Comparison of ENCODE assay signal across 23 cellular contexts in the genomic region with DNA sequence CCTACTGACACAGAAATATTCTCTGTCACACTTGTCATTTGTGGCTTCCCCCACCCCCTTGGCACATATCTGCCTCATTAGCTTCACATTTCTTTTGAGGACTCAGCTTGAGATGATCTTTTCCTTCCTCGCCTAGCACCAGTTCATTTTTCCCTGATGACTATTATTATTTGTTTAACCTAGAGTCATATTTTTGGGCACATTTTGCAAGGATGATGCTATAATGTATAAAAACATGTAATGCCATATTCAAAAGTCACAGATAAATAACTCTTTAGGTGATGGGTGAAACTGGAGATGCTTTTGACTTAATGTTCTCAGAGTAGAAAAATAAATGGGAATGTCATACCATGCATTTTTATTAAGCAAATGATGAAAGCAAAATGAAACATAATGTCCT.
A peak's percentile ranks its signal among the peaks of the same experiment; 100 is the strongest.
DNase-seq lines count a peak whose midpoint lies in the region; ATAC-seq and TF ChIP-seq lines count a peak whose summit lies in the region.
"Had no signal": no experiment of that assay in that cellular context is flagged by ENCODE, and none has a peak within 500 bp of the region (broad histone marks: within the 10 kb centered on the region; RNA-seq: fewer than 3 reads in every experiment).

No MANE protein-coding gene starts in this region.

- H3K36me3 Mint-ChIP-seq in natural killer cell treated with Interleukin-12 subunit alpha and Interleukin-12 subunit beta and Interleukin-15 and Interleukin-18, amount 100 ng/mL, for 72 hours, result peaks cover 9% of the 10 kb centered on the region

- no peak overlapping the region for H2AFZ ChIP-seq in ACC112 (ENCODE audit: low read length, unreplicated experiment)
- H2AFZ ChIP-seq in GM23248, result no peak overlapping the region

- WGBS in GM23248 (ENCODE audit: low coverage in 1 of 2, low lambda C conversion rate in 2 of 2, missing lambda C conversion rate in 2 of 2), 2 experiments, result 25 to 31% methylated on average over 1 of the region's 1 CpG
- 72 to 83% methylated on average over 1 of the region's 1 CpG for WGBS in lower leg skin, 2 donors

- no peak for ATAC-seq in GM18519 (IDR thresholded peaks at IDR 0.05; ENCODE audit: low FRiP score, unreplicated experiment)
- no peak for ATAC-seq in natural killer cell treated with Interleukin-12 subunit alpha and Interleukin-12 subunit beta and Interleukin-15 and Interleukin-18, amount 100 ng/mL, for 72 hours
- ATAC-seq: gastroesophageal sphincter had no signal

- H3K4me3 ChIP-seq in ACC112 (ENCODE audit: low read depth, low read length) (0 out of 2 replicates have a peak overlapping the region, but pooled peaks have one; percentile 12), GM23248 (no peak overlapping the region), cardiac fibroblast (replicated peaks in 1 of 2; ENCODE audit: low read depth in 2 of 2, low read length in 2 of 2) (no peak overlapping the region), lower leg skin (ENCODE audit: low read depth, poor library complexity, severe bottlenecking) (no peak overlapping the region)
- H3K4me3 ChIP-seq: gastroesophageal sphincter, thyroid gland had no signal

- H3K79me2 ChIP-seq in ACC112 (ENCODE audit: control insufficient read depth, insufficient read depth, low read length, unreplicated experiment) (no peaks in the 10 kb centered on the region), GM23248 (ENCODE audit: insufficient read depth) (no peaks in the 10 kb centered on the region)

- H3K4me3 Mint-ChIP-seq in natural killer cell treated with Interleukin-12 subunit alpha and Interleukin-12 subunit beta and Interleukin-15 and Interleukin-18, amount 100 ng/mL, for 72 hours, result no peak overlapping the region
- H3K4me3 Mint-ChIP-seq: activated naive CD8-positive, alpha-beta T cell; dendritic cell treated with granulocyte-macrophage colony-stimulating factor and Interleukin-4, amounts not matched to agents 40 ng/mL and 50 ng/mL, for 4 days; stimulated activated naive CD8-positive, alpha-beta T cell treated with anti-CD3 and anti-CD28 coated beads, Interleukin-15, Interleukin-2, amounts not matched to agents 100 ng/mL and 50 ng/mL, for 24 hours had no signal

- TF ChIP-seq CTCF in cardiac fibroblast (IDR thresholded peaks at IDR 0.05; ENCODE audit: low read depth, low read length) (no peak), lower leg skin (IDR thresholded peaks at IDR 0.05) (no peak)

- in situ Hi-C loops in GM23248 (cut with MboI), result no loop called here

- no peaks in the 10 kb centered on the region for H3K4me1 Mint-ChIP-seq in natural killer cell treated with Interleukin-12 subunit alpha and Interleukin-12 subunit beta and Interleukin-15 and Interleukin-18, amount 100 ng/mL, for 72 hours (ENCODE audit: low read depth in 2 of 2)

- H3K27me3 ChIP-seq in ACC112 (ENCODE audit: insufficient read depth, low read length) (no peaks in the 10 kb centered on the region), GM23248 (replicated peaks; ENCODE audit: insufficient read depth) (no peaks in the 10 kb centered on the region)
- H3K27me3 ChIP-seq: gastroesophageal sphincter, thyroid gland had no signal

- no peaks in the 10 kb centered on the region for H4K20me1 ChIP-seq in GM23248 (ENCODE audit: insufficient read depth)

- no peaks in the 10 kb centered on the region for H3K27me3 Mint-ChIP-seq in natural killer cell treated with Interleukin-12 subunit alpha and Interleukin-12 subunit beta and Interleukin-15 and Interleukin-18, amount 100 ng/mL, for 72 hours
- H3K27me3 Mint-ChIP-seq: activated naive CD8-positive, alpha-beta T cell; dendritic cell treated with granulocyte-macrophage colony-stimulating factor and Interleukin-4, amounts not matched to agents 40 ng/mL and 50 ng/mL, for 4 days; stimulated activated naive CD8-positive, alpha-beta T cell treated with anti-CD3 and anti-CD28 coated beads, Interleukin-15, Interleukin-2, amounts not matched to agents 100 ng/mL and 50 ng/mL, for 24 hours had no signal

- intact Hi-C loops in lower leg skin (cut with DNase I; ENCODE audit: low total_unique reads), result no loop called here

- H3K9ac ChIP-seq in GM23248, result no peak overlapping the region

- H3K27ac Mint-ChIP-seq in natural killer cell treated with Interleukin-12 subunit alpha and Interleukin-12 subunit beta and Interleukin-15 and Interleukin-18, amount 100 ng/mL, for 72 hours, result no peak overlapping the region
- H3K27ac Mint-ChIP-seq: activated naive CD8-positive, alpha-beta T cell; activated T-helper 2 cell treated with anti-CD3 and anti-CD28 coated beads, Interferon-gamma antibody, Interleukin-2, Interleukin-4, amounts not matched to agents 10 μg/mL and 5 μg/mL and 100 μg/mL, durations not matched to agents 14 hours and 24 hours and 36 hours; dendritic cell treated with granulocyte-macrophage colony-stimulating factor and Interleukin-4, amounts not matched to agents 40 ng/mL and 50 ng/mL, for 4 days; stimulated activated naive CD8-positive, alpha-beta T cell treated with anti-CD3 and anti-CD28 coated beads, Interleukin-15, Interleukin-2, amounts not matched to agents 100 ng/mL and 50 ng/mL, for 24 hours had no signal

- peak overlapping the region; percentile 100 for H3K27ac ChIP-seq in ACC112 (ENCODE audit: low read depth, low read length)
- H3K27ac ChIP-seq in GM23248, result peak overlapping the region; percentile 7; the same call in 1 of the 2 replicates
- H3K27ac ChIP-seq: 22Rv1, gastroesophageal sphincter, thyroid gland had no signal

- H3F3A ChIP-seq in GM23248 (ENCODE audit: insufficient read depth), result peaks cover 6% of the 10 kb centered on the region; the same call in 1 of the 2 replicates

- H3K4me2 ChIP-seq in GM23248 (ENCODE audit: unreplicated experiment), result peak overlapping the region; percentile 10

- no peaks in the 10 kb centered on the region for H3K9me2 ChIP-seq in GM23248 (ENCODE audit: insufficient read depth)

- TF ChIP-seq POLR2A in lower leg skin (IDR thresholded peaks at IDR 0.05), result no peak

- peaks cover 5% of the 10 kb centered on the region; the same call in 1 of the 2 replicates for H3K36me3 ChIP-seq in ACC112 (ENCODE audit: insufficient read depth, low read length)
- no peaks in the 10 kb centered on the region for H3K36me3 ChIP-seq in GM23248 (ENCODE audit: low read depth)
- H3K36me3 ChIP-seq: thyroid gland had no signal

- H3K9me3 Mint-ChIP-seq in natural killer cell treated with Interleukin-12 subunit alpha and Interleukin-12 subunit beta and Interleukin-15 and Interleukin-18, amount 100 ng/mL, for 72 hours, result peaks cover 3% of the 10 kb centered on the region
- H3K9me3 Mint-ChIP-seq: activated T-helper 2 cell treated with anti-CD3 and anti-CD28 coated beads, Interferon-gamma antibody, Interleukin-2, Interleukin-4, amounts not matched to agents 10 μg/mL and 5 μg/mL and 100 μg/mL, durations not matched to agents 14 hours and 24 hours and 36 hours had no signal

- DNase-seq in GM23248 (peak; percentile 48), cardiac fibroblast (ENCODE audit: low read depth in 2 of 2) (peak; percentile 11 to 87), hepatic stellate cell (ENCODE audit: low spot score) (peak; percentile 57), lower leg skin (ENCODE audit: low spot score in 2 of 2) (no peak)
- DNase-seq in stimulated activated naive CD4-positive, alpha-beta T cell (lab: John Stamatoyannopoulos, UW), result no peak
- DNase-seq in natural killer cell treated with Interleukin-12 subunit alpha and Interleukin-12 subunit beta and Interleukin-15 and Interleukin-18, amount 100 ng/mL, for 72 hours (ENCODE audit: low spot score), result no peak
- DNase-seq: activated CD8-positive, alpha-beta memory T cell treated with anti-CD3 and anti-CD28 coated beads, Interleukin-2, amount 50 U/mL, for 4 hours; C1 segment of cervical spinal cord; NCI-H1105; NCI-H446; occipital lobe; retina; stimulated activated CD4-positive, alpha-beta T cell treated with anti-CD3 and anti-CD28 coated beads, Interleukin-12 subunit alpha, Interleukin-12 subunit beta, amount 100 ng/mL, for 4 hours; stimulated activated CD4-positive, alpha-beta T cell treated with anti-CD3 and anti-CD28 coated beads, Interleukin-4, amount 100 ng/mL, for 4 hours; thyroid gland had no signal

- H3K9me3 ChIP-seq in GM23248 (ENCODE audit: low read depth), result no peaks in the 10 kb centered on the region
- H3K9me3 ChIP-seq: thyroid gland had no signal

- H3K4me1 ChIP-seq in ACC112 (ENCODE audit: control insufficient read depth, insufficient read depth, low read length, unreplicated experiment) (peaks cover 30% of the 10 kb centered on the region), GM23248 (ENCODE audit: insufficient read depth) (peaks cover 22% of the 10 kb centered on the region)
- H3K4me1 ChIP-seq: gastroesophageal sphincter, thyroid gland had no signal

Comparison
In these comparisons a context has a peak if more than half of its experiments do, and no peak if none do; other contexts are left out.
1. DNase-seq: peak in GM23248 (single experiment), cardiac fibroblast (2 of 2) and hepatic stellate cell (single experiment); none in stimulated activated naive CD4-positive, alpha-beta T cell (0 of 6), lower leg skin (0 of 2) and natural killer cell treated with Interleukin-12 subunit alpha and Interleukin-12 subunit beta and Interleukin-15 and Interleukin-18, amount 100 ng/mL, for 72 hours (single experiment).